Comparison of ENCODE assay signal across 1 cellular context in genomic region chr16:8832383-8833100, GRCh38.
TF ChIP-seq lines count a peak whose summit lies in the region.

No MANE protein-coding gene starts in this region.

TF ChIP-seq in GM23338, 12 proteins besides CTCF, POLR2A, EP300 and RAD21 (continued from another document):
- no peak for TF ChIP-seq REST (IDR thresholded peaks at IDR 0.05; ENCODE audit: unreplicated experiment)
- TF ChIP-seq ZNF331 (CRISPR knock-in tag; IDR thresholded peaks at IDR 0.05; ENCODE audit: low read depth), result no peak
- TF ChIP-seq ETS1 (IDR thresholded peaks at IDR 0.05), result no peak
- TF ChIP-seq ZNF462 (CRISPR knock-in tag; IDR thresholded peaks at IDR 0.05), result no peak
- no peak for TF ChIP-seq NANOG (IDR thresholded peaks at IDR 0.05; ENCODE audit: borderline replicate concordance)
- TF ChIP-seq POLR2AphosphoS5 (IDR thresholded peaks at IDR 0.05; ENCODE audit: low read depth), result no peak
